11 cellular contexts compared by ENCODE assay signal in genomic region chr9:126676102-126676684, GRCh38.
A peak's percentile ranks its signal among the peaks of the same experiment; 100 is the strongest.
DNase-seq lines count a peak whose midpoint lies in the region; TF ChIP-seq lines count a peak whose summit lies in the region.
"Had no signal": no experiment of that assay in that cellular context is flagged by ENCODE, and none has a peak within 500 bp of the region (broad histone marks: within the 10 kb centered on the region; RNA-seq: fewer than 3 reads in every experiment).

No MANE protein-coding gene starts in this region.

- H3K9me3 Mint-ChIP-seq in H9: no peaks in the 10 kb centered on the region; a peak in 1 of 5 replicates
- H3K9me3 Mint-ChIP-seq in activated T-helper 1 cell treated with anti-CD3 and anti-CD28 coated beads, Interleukin-12 subunit alpha, Interleukin-12 subunit beta, Interleukin-2, Interleukin-4 antibody, amounts not matched to agents 30 ng/mL and 10 ng/mL and 1 ng/mL, durations not matched to agents 14 hours and 24 hours and 36 hours: no peaks in the 10 kb centered on the region

- H3K4me1 Mint-ChIP-seq in H9: peaks cover 55 to 77% of the 10 kb centered on the region in 2 experiments
- peaks cover 5% of the 10 kb centered on the region for H3K4me1 Mint-ChIP-seq in activated T-helper 1 cell treated with anti-CD3 and anti-CD28 coated beads, Interleukin-12 subunit alpha, Interleukin-12 subunit beta, Interleukin-2, Interleukin-4 antibody, amounts not matched to agents 30 ng/mL and 10 ng/mL and 1 ng/mL, durations not matched to agents 14 hours and 24 hours and 36 hours (ENCODE audit: low read depth)

- H3K14ac ChIP-seq in H9 (ENCODE audit: insufficient read depth, low read length): no peak overlapping the region; the same call in 1 of the 2 replicates

- H4K8ac ChIP-seq in H9 (replicated peaks; ENCODE audit: insufficient read length, low read depth, low read length): no peak overlapping the region

- H3K9me3 ChIP-seq in H9 (ENCODE audit: control insufficient read depth, low read depth, low read length): no peaks in the 10 kb centered on the region
- H3K9me3 ChIP-seq in iPS-18a (ENCODE audit: control insufficient read depth, low read depth, low read length): no peaks in the 10 kb centered on the region

- no peaks in the 10 kb centered on the region for H4K20me1 ChIP-seq in H9 (ENCODE audit: control insufficient read depth, insufficient read depth, insufficient read length)

- no peak overlapping the region for H4K5ac ChIP-seq in H9 (ENCODE audit: insufficient read length, low read depth, low read length)

- H2BK12ac ChIP-seq in H9 (ENCODE audit: insufficient read length, low read depth, low read length): peak overlapping the region; percentile 64

- no peaks in the 10 kb centered on the region for H3K36me3 ChIP-seq in iPS-18a (ENCODE audit: control insufficient read depth, low read depth, low read length)

- no peak overlapping the region for H2BK15ac ChIP-seq in H9 (ENCODE audit: low read depth, low read length)

- no peaks in the 10 kb centered on the region for H3K79me2 ChIP-seq in H9 (ENCODE audit: insufficient read depth, low read length)

- intact Hi-C loops in activated T-helper 1 cell treated with anti-CD3 and anti-CD28 coated beads, Interleukin-12 subunit alpha, Interleukin-12 subunit beta, Interleukin-2, Interleukin-4 antibody, amounts not matched to agents 30 ng/mL and 10 ng/mL and 1 ng/mL, durations not matched to agents 14 hours and 24 hours and 36 hours (cut with micrococcal nuclease): loop anchor here (2.0 kb wide), 1 partner anchor 51 kb away; no protein-coding TSS in a partner anchor

- DNase-seq in H9 (no peak), SHP77 treated with DMSO at 0.1 percent for 48 hours (lab: John Stamatoyannopoulos, UW) (no peak), anterior cingulate cortex (lab: John Stamatoyannopoulos, UW) (no peak), NCI-H446 (lab: John Stamatoyannopoulos, UW) (no peak), DMS153 (lab: John Stamatoyannopoulos, UW) (no peak)
- DNase-seq in activated T-helper 1 cell treated with anti-CD3 and anti-CD28 coated beads, Interleukin-12 subunit alpha, Interleukin-12 subunit beta, Interleukin-2, Interleukin-4 antibody, amounts not matched to agents 30 ng/mL and 10 ng/mL and 1 ng/mL, durations not matched to agents 14 hours and 24 hours and 36 hours (ENCODE audit: low spot score): no peak
- DNase-seq: CD8-positive, alpha-beta memory T cell; NCI-H1048; SHP77 had no signal

- no peak overlapping the region for H3K23ac ChIP-seq in H9 (ENCODE audit: insufficient read length, low read depth, low read length)

- H4K91ac ChIP-seq in H9 (ENCODE audit: insufficient read length, low read depth, low read length): no peak overlapping the region

- H3K4me1 ChIP-seq in H9 (ENCODE audit: insufficient read depth, low read length): peaks cover 24% of the 10 kb centered on the region; the same call in 1 of the 2 replicates
- peaks cover 40% of the 10 kb centered on the region for H3K4me1 ChIP-seq in iPS-18a (ENCODE audit: control insufficient read depth, low read depth, low read length)

- H3K27me3 Mint-ChIP-seq in H9 (ENCODE audit: low read depth): peaks cover 94% of the 10 kb centered on the region
- H3K27me3 Mint-ChIP-seq in activated T-helper 1 cell treated with anti-CD3 and anti-CD28 coated beads, Interleukin-12 subunit alpha, Interleukin-12 subunit beta, Interleukin-2, Interleukin-4 antibody, amounts not matched to agents 30 ng/mL and 10 ng/mL and 1 ng/mL, durations not matched to agents 14 hours and 24 hours and 36 hours (ENCODE audit: insufficient read depth): peaks cover 64% of the 10 kb centered on the region

- H3K27me3 ChIP-seq in H9 (ENCODE audit: insufficient read depth, low read length): peaks cover 12% of the 10 kb centered on the region; the same call in 1 of the 2 replicates
- H3K27me3 ChIP-seq in iPS-18a (ENCODE audit: control insufficient read depth, insufficient read depth, low read length): peaks cover 98% of the 10 kb centered on the region

- no peak overlapping the region for H3K4ac ChIP-seq in H9 (ENCODE audit: low read depth, low read length)

- TF ChIP-seq CTCF in H9 (conservative IDR thresholded peaks at IDR 0.05): no peak

- no peaks in the 10 kb centered on the region; a peak in 1 of 7 replicates for H3K36me3 Mint-ChIP-seq in H9 (ENCODE audit: insufficient read depth in 1 of 3, low read depth in 3 of 3)
- peaks cover 3% of the 10 kb centered on the region for H3K36me3 Mint-ChIP-seq in activated T-helper 1 cell treated with anti-CD3 and anti-CD28 coated beads, Interleukin-12 subunit alpha, Interleukin-12 subunit beta, Interleukin-2, Interleukin-4 antibody, amounts not matched to agents 30 ng/mL and 10 ng/mL and 1 ng/mL, durations not matched to agents 14 hours and 24 hours and 36 hours (ENCODE audit: low read depth)
- H3K36me3 Mint-ChIP-seq: CD8-positive, alpha-beta memory T cell had no signal

- H2AFZ ChIP-seq in H9 (ENCODE audit: low read length): no peak overlapping the region

- no peak overlapping the region for H2BK120ac ChIP-seq in H9 (ENCODE audit: low read depth, low read length, poor library complexity, severe bottlenecking)

- no CpG with 5 or more reads among the region's 11 CpGs for WGBS in H9 (ENCODE audit: extremely low coverage, insufficient read length, low lambda C conversion rate)

- H2BK20ac ChIP-seq in H9 (ENCODE audit: low read depth, low read length, poor library complexity, severe bottlenecking): no peak overlapping the region

- H2AK5ac ChIP-seq in H9 (ENCODE audit: insufficient read length, low read length): no peak overlapping the region

- H3K9ac ChIP-seq in H9 (ENCODE audit: extremely low read depth, insufficient read length, low read length): no peak overlapping the region
- no peak overlapping the region for H3K9ac ChIP-seq in iPS-18a (ENCODE audit: low read length)

- peak overlapping the region in 2 of 3 experiments; percentile 13 to 14; a peak in 2 of 7 replicates for H3K27ac Mint-ChIP-seq in H9
- H3K27ac Mint-ChIP-seq in activated T-helper 1 cell treated with anti-CD3 and anti-CD28 coated beads, Interleukin-12 subunit alpha, Interleukin-12 subunit beta, Interleukin-2, Interleukin-4 antibody, amounts not matched to agents 30 ng/mL and 10 ng/mL and 1 ng/mL, durations not matched to agents 14 hours and 24 hours and 36 hours: peak overlapping the region; percentile 61

- H3T11ph ChIP-seq in H9 (ENCODE audit: low read length): no peak overlapping the region

- no peak overlapping the region for H2BK5ac ChIP-seq in H9 (ENCODE audit: insufficient read length, low read length)

- no peaks in the 10 kb centered on the region for H3K79me1 ChIP-seq in H9 (ENCODE audit: insufficient read depth, low read depth, low read length, poor library complexity, severe bottlenecking)

- H3K56ac ChIP-seq in H9 (ENCODE audit: insufficient read length, low read depth, low read length): no peak overlapping the region

- no peak overlapping the region for H3K27ac ChIP-seq in H9 (ENCODE audit: insufficient read length, low read depth, low read length)
- no peak overlapping the region for H3K27ac ChIP-seq in iPS-18a (ENCODE audit: low read length)

- peak overlapping the region; percentile 31 for H3K4me3 ChIP-seq in iPS-18a (ENCODE audit: low read length)
- H3K4me3 ChIP-seq: K562 had no signal

- peak overlapping the region; percentile 46 to 69 for H3K4me3 Mint-ChIP-seq in H9
- H3K4me3 Mint-ChIP-seq in activated T-helper 1 cell treated with anti-CD3 and anti-CD28 coated beads, Interleukin-12 subunit alpha, Interleukin-12 subunit beta, Interleukin-2, Interleukin-4 antibody, amounts not matched to agents 30 ng/mL and 10 ng/mL and 1 ng/mL, durations not matched to agents 14 hours and 24 hours and 36 hours: peak overlapping the region; percentile 30
- H3K4me3 Mint-ChIP-seq: CD8-positive, alpha-beta memory T cell had no signal

- peaks cover 7% of the 10 kb centered on the region for H3K23me2 ChIP-seq in H9 (ENCODE audit: insufficient read length, low read depth, low read length, poor library complexity, severe bottlenecking)

- peak overlapping the region; percentile 71 for H3K4me2 ChIP-seq in H9 (ENCODE audit: insufficient read depth, insufficient read length, low read length)

- peak overlapping the region; percentile 13 for H3K18ac ChIP-seq in H9 (ENCODE audit: insufficient read length, low read depth, low read length)
